Comparison of ENCODE assay signal across 1 cellular context in the genomic region with DNA sequence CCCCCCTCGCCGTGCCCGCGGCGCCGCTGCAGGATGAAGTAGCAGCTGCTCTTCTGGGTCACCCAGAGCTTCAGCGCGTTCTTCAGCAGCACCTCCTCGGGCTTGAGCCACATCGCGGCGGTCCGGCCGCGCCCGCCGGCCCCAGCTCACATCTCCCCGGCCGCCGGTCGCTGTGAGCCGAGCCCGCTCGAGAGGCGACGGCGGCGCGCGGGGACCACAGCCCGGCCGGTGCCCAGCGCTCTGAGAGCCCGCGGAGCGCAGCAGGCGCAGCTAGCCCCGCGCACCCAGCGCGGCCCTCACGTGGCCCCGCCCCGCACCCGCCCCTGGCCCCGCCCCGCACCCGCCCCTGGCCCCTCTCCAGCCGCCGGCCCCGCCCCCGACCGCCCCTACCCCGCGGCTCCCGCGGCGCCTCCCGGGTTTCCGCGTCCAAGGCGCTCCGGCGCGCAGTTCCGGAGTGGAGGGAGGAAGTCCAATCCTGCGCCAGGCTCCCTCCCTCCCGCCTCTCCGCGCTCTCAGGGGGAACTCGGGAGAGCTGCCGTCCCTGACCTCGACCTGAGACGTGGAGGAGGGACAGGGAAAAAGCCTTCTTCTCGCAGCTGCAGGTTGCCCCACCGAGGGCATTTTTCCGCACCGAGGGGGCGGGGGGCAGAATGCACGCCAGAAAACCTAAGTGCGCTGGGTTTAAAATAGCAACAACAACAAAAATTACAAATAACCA.
TF ChIP-seq lines count a peak whose summit lies in the region.

TSS of gene TBC1D8 (minus strand) at position 242 of the 718 bp plus-strand sequence. CDS start at position 113, 129 bp downstream.

TF ChIP-seq in H1, 55 proteins besides CTCF, POLR2A, EP300 and RAD21 (continued from another document):
- TF ChIP-seq CHD1 (IDR thresholded peaks at IDR 0.05; ENCODE audit: low read depth, low read length) (no peak), ASH2L (IDR thresholded peaks at IDR 0.05; ENCODE audit: low read length) (peak; percentile 51), KDM4A (IDR thresholded peaks at IDR 0.05; ENCODE audit: low read depth, low read length, severe bottlenecking) (peak; percentile 42), NRF1 (IDR thresholded peaks at IDR 0.05; ENCODE audit: low read depth, low read length) (0 out of 2 replicates have a peak, but pooled peaks have one; percentile 23), TAF1 (IDR thresholded peaks at IDR 0.05; ENCODE audit: low read depth, low read length) (peak; percentile 64; the same call in 1 of the 2 replicates), SIN3A (conservative IDR thresholded peaks at IDR 0.05 in 1 of 2, IDR thresholded peaks at IDR 0.05 in 1 of 2; ENCODE audit: low read depth in 1 of 2, low read length in 2 of 2) (peak in 1 of 2 experiments; percentile 20; a peak in 1 of 4 replicates), HDAC2 (IDR thresholded peaks at IDR 0.05; ENCODE audit: borderline replicate concordance in 1 of 2, low read depth in 2 of 2, low read length in 2 of 2) (0 out of 4 replicates have a peak, but pooled peaks of 1 of the 2 experiments have one; percentile 30), KDM1A (IDR thresholded peaks at IDR 0.05; ENCODE audit: borderline replicate concordance, low read length) (no peak), SAP30 (IDR thresholded peaks at IDR 0.05; ENCODE audit: insufficient read depth, insufficient replicate concordance, low read length) (peak; percentile 54), ZNF274 (IDR thresholded peaks at IDR 0.05; ENCODE audit: borderline replicate concordance, extremely low read depth, low read length) (no peak), TBP (IDR thresholded peaks at IDR 0.05; ENCODE audit: low read depth, low read length) (peak; percentile 55; the same call in 1 of the 2 replicates)
TF ChIP-seq in H1: peak in this region for 9.
